ENCODE assay signal across 13 cellular contexts in the genomic region with DNA sequence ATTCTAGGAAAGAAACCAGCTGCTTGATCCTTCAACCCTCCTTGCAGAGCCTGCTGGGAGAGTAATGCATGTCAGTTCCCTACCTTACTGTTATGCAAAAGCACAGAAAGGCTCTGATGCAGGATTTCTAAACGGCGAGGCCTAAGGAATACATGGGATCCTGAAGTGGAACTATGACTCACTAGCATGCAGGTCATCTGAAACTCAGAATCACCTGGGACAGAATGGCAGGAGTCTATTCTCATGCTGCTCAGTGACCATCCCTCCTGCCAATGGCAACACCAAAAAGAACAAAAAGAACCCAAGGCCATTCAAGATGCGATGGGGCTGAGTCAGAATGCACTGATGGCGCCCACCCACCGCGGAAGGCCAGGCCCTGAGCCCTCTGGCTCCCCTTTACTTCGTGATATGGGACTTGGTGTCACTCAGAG. TPM values are rescaled to one million over a fixed set of nuclear protein-coding genes. Genes with fewer than 3 reads are reported as not detected.
DNase-seq lines count a peak whose midpoint lies in the region; ATAC-seq and TF ChIP-seq lines count a peak whose summit lies in the region.
"Had no signal": no experiment of that assay in that cellular context is flagged by ENCODE, and none has a peak within 500 bp of the region (broad histone marks: within the 10 kb centered on the region; RNA-seq: fewer than 3 reads in every experiment).

No MANE protein-coding gene starts in this region.

- no peak overlapping the region for H3K27ac Mint-ChIP-seq in natural killer cell treated with Interleukin-12 subunit alpha and Interleukin-12 subunit beta and Interleukin-15 and Interleukin-18, amount 100 ng/mL, for 72 hours
- H3K27ac Mint-ChIP-seq in natural killer cell: no peak overlapping the region

- H3K36me3 Mint-ChIP-seq in natural killer cell treated with Interleukin-12 subunit alpha and Interleukin-12 subunit beta and Interleukin-15 and Interleukin-18, amount 100 ng/mL, for 72 hours: no peaks in the 10 kb centered on the region
- H3K36me3 Mint-ChIP-seq in natural killer cell: no peaks in the 10 kb centered on the region

- intact Hi-C loops in natural killer cell (cut with micrococcal nuclease): no loop called here
- intact Hi-C loops in left ventricle myocardium superior (cut with micrococcal nuclease): no loop called here

- H3K4me1 ChIP-seq in adipocyte (ENCODE audit: control insufficient read depth, insufficient read depth, low read length): peaks cover 14% of the 10 kb centered on the region
- H3K4me1 ChIP-seq: pancreas had no signal

- no peak for ATAC-seq in natural killer cell treated with Interleukin-12 subunit alpha and Interleukin-12 subunit beta and Interleukin-15 and Interleukin-18, amount 100 ng/mL, for 72 hours
- ATAC-seq in natural killer cell: no peak
- no peak for ATAC-seq in HG03354 (IDR thresholded peaks at IDR 0.05; ENCODE audit: poor library complexity, severe bottlenecking, unreplicated experiment)
- no peak for ATAC-seq in left ventricle myocardium superior
- ATAC-seq: pancreas, SK-N-SH treated with all-trans-retinoic acid at 6 μM for 48 hours had no signal

- H3K9me3 ChIP-seq in adipocyte (ENCODE audit: control insufficient read depth, low read length): no peaks in the 10 kb centered on the region
- H3K9me3 ChIP-seq: pancreas had no signal

- H3K27me3 ChIP-seq in adipocyte (replicated peaks; ENCODE audit: control insufficient read depth, insufficient read depth, low read length): no peaks in the 10 kb centered on the region
- H3K27me3 ChIP-seq: cardiac muscle cell, pancreas had no signal

- H3K9me3 Mint-ChIP-seq in natural killer cell treated with Interleukin-12 subunit alpha and Interleukin-12 subunit beta and Interleukin-15 and Interleukin-18, amount 100 ng/mL, for 72 hours: no peaks in the 10 kb centered on the region
- H3K9me3 Mint-ChIP-seq in natural killer cell: no peaks in the 10 kb centered on the region

- no peak for TF ChIP-seq CTCF in natural killer cell (IDR thresholded peaks at IDR 0.05)

- peaks cover 4 to 8% of the 10 kb centered on the region in 2 donors for H3K4me1 Mint-ChIP-seq in natural killer cell treated with Interleukin-12 subunit alpha and Interleukin-12 subunit beta and Interleukin-15 and Interleukin-18, amount 100 ng/mL, for 72 hours (ENCODE audit: low read depth in 2 of 2)
- no peaks in the 10 kb centered on the region for H3K4me1 Mint-ChIP-seq in natural killer cell

- peak overlapping the region; percentile 34 for H3K4me3 Mint-ChIP-seq in natural killer cell treated with Interleukin-12 subunit alpha and Interleukin-12 subunit beta and Interleukin-15 and Interleukin-18, amount 100 ng/mL, for 72 hours
- no peak overlapping the region for H3K4me3 Mint-ChIP-seq in natural killer cell

- no peak overlapping the region for H3K4me3 ChIP-seq in adipocyte (ENCODE audit: low read length)
- H3K4me3 ChIP-seq: cardiac muscle cell, pancreas had no signal

- DNase-seq in natural killer cell treated with Interleukin-12 subunit alpha and Interleukin-12 subunit beta and Interleukin-15 and Interleukin-18, amount 100 ng/mL, for 72 hours (ENCODE audit: low spot score): no peak
- DNase-seq in natural killer cell (no peak), adipocyte (ENCODE audit: low read depth) (no peak), inferior parietal cortex (ENCODE audit: extremely low spot score) (peak; percentile 27), left ventricle myocardium superior (no peak)
- no peak for DNase-seq in stimulated activated CD4-positive, alpha-beta T cell treated with anti-CD3 and anti-CD28 coated beads, Interleukin-12 subunit alpha, Interleukin-12 subunit beta, amount 100 ng/mL, for 4 hours
- DNase-seq in activated effector memory CD4-positive, alpha-beta T cell treated with Interleukin-2 at 50 U/mL for 16 hours: no peak
- DNase-seq: AML-193, NCI-H2029 treated with DMSO at 0.1 percent for 48 hours had no signal

- peak overlapping the region; percentile 0 for H3K9ac ChIP-seq in adipocyte (ENCODE audit: low read length)

- H3K36me3 ChIP-seq in adipocyte (ENCODE audit: control insufficient read depth, insufficient read depth, low read length, severe bottlenecking): peaks cover 44% of the 10 kb centered on the region

- no peaks in the 10 kb centered on the region for H3K27me3 Mint-ChIP-seq in natural killer cell treated with Interleukin-12 subunit alpha and Interleukin-12 subunit beta and Interleukin-15 and Interleukin-18, amount 100 ng/mL, for 72 hours
- no peaks in the 10 kb centered on the region for H3K27me3 Mint-ChIP-seq in natural killer cell (ENCODE audit: low read depth in 2 of 2)

RNA-seq across cellular contexts. Expression of a gene that starts 58.2 kb away (rescaled TPM):
- 10 to 100 TPM; 50.9 to 81.4 TPM for total RNA-seq in natural killer cell treated with Interleukin-12 subunit alpha and Interleukin-12 subunit beta and Interleukin-15 and Interleukin-18, amount 100 ng/mL, for 72 hours
- 10 to 100 TPM; 35.8 to 45.3 (median 45.2) TPM for total RNA-seq in natural killer cell
- total RNA-seq in left ventricle myocardium superior: 18.7 TPM
